9 cellular contexts compared by ENCODE assay signal in genomic region chr12:7645395-7646177, GRCh38. TPM values are rescaled to one million over a fixed set of nuclear protein-coding genes. Genes with fewer than 3 reads are reported as not detected.
DNase-seq lines count a peak whose midpoint lies in the region; ATAC-seq and TF ChIP-seq lines count a peak whose summit lies in the region.
"Had no signal": no experiment of that assay in that cellular context is flagged by ENCODE, and none has a peak within 500 bp of the region (broad histone marks: within the 10 kb centered on the region; RNA-seq: fewer than 3 reads in every experiment).

No MANE protein-coding gene starts in this region.

- H3K27me3 Mint-ChIP-seq in stimulated activated memory B cell treated with anti-CD40 and anti-IgM and Interleukin-4, amounts not matched to agents 10 μg/mL and 1 μg/mL and 100 μg/mL, for 72 hours = peaks cover 9% of the 10 kb centered on the region

- no peaks in the 10 kb centered on the region for H3K9me3 ChIP-seq in lung (ENCODE audit: control insufficient read depth in 2 of 2, insufficient read depth in 1 of 2, low read length in 1 of 2)

- 24 to 30% methylated on average over 8 of the region's 8 CpGs for WGBS in lung, 2 donors

- no peak overlapping the region for H3K27ac ChIP-seq in lung (ENCODE audit: low read depth in 1 of 2, low read length in 1 of 2)

- H3K4me1 Mint-ChIP-seq in stimulated activated memory B cell treated with anti-CD40 and anti-IgM and Interleukin-4, amounts not matched to agents 10 μg/mL and 1 μg/mL and 100 μg/mL, for 72 hours = peaks cover 13% of the 10 kb centered on the region

- DNase-seq in Ammon's horn (ENCODE audit: low spot score) = peak; percentile 29
- DNase-seq in GM04504 (ENCODE audit: low read depth) = peak; percentile 15
- DNase-seq in NCI-H2227 (lab: John Stamatoyannopoulos, UW; ENCODE audit: unreplicated experiment) = peak; percentile 29
- peak; percentile 15 for DNase-seq in central memory CD4-positive, alpha-beta T cell
- no peak for DNase-seq in lung (ENCODE audit: low spot score)
- no peak for DNase-seq in OCI-M2 (lab: John Stamatoyannopoulos, UW; ENCODE audit: unreplicated experiment)
- DNase-seq in DMS153 treated with DMSO at 0.1 percent for 48 hours (lab: John Stamatoyannopoulos, UW; ENCODE audit: unreplicated experiment) = no peak

- no peak for ATAC-seq in lung (ENCODE audit: insufficient read depth, low FRiP score)
- no peak for ATAC-seq in stimulated activated memory B cell treated with anti-CD40 and anti-IgM and Interleukin-4, amounts not matched to agents 10 μg/mL and 1 μg/mL and 100 μg/mL, for 72 hours
- ATAC-seq: T-cell had no signal

- H3K4me3 Mint-ChIP-seq in stimulated activated memory B cell treated with anti-CD40 and anti-IgM and Interleukin-4, amounts not matched to agents 10 μg/mL and 1 μg/mL and 100 μg/mL, for 72 hours = no peak overlapping the region
- H3K4me3 Mint-ChIP-seq: T-cell had no signal

- H3K36me3 ChIP-seq in lung (ENCODE audit: control insufficient read depth in 2 of 2, insufficient read depth in 2 of 2, low read length in 2 of 2) = no peaks in the 10 kb centered on the region

- TF ChIP-seq CTCF in lung (IDR thresholded peaks at IDR 0.05; ENCODE audit: control extremely low read depth, extremely low read depth) = peak; percentile 42

- no peaks in the 10 kb centered on the region for H3K4me1 ChIP-seq in lung (ENCODE audit: control insufficient read depth in 2 of 2, insufficient read depth in 2 of 2, low read length in 2 of 2)

- H3K36me3 Mint-ChIP-seq in stimulated activated memory B cell treated with anti-CD40 and anti-IgM and Interleukin-4, amounts not matched to agents 10 μg/mL and 1 μg/mL and 100 μg/mL, for 72 hours = no peaks in the 10 kb centered on the region
- H3K36me3 Mint-ChIP-seq: T-cell had no signal

- H3K4me3 ChIP-seq in lung = no peak overlapping the region

- no peak overlapping the region for H3K27ac Mint-ChIP-seq in stimulated activated memory B cell treated with anti-CD40 and anti-IgM and Interleukin-4, amounts not matched to agents 10 μg/mL and 1 μg/mL and 100 μg/mL, for 72 hours
- H3K27ac Mint-ChIP-seq: T-cell had no signal

- H3K27me3 ChIP-seq in lung (ENCODE audit: control insufficient read depth, insufficient read depth) = no peaks in the 10 kb centered on the region

- H3K9me3 Mint-ChIP-seq in stimulated activated memory B cell treated with anti-CD40 and anti-IgM and Interleukin-4, amounts not matched to agents 10 μg/mL and 1 μg/mL and 100 μg/mL, for 72 hours = no peaks in the 10 kb centered on the region
- H3K9me3 Mint-ChIP-seq: T-cell had no signal

RNA-seq across cellular contexts. Expression of gene APOBEC1, which starts 20.1 kb away (rescaled TPM):
- total RNA-seq in lung = not detected
- not detected for polyA plus RNA-seq in lung
- total RNA-seq: T-cell had no signal

RNA-seq across cellular contexts. Expression of gene GDF3, which starts 50.0 kb away (rescaled TPM):
- total RNA-seq in lung = not detected
- under 1 TPM; 0.02 to 0.35 TPM for polyA plus RNA-seq in lung
- total RNA-seq: T-cell had no signal

Comparison
In these comparisons a context has a peak if more than half of its experiments do, and no peak if none do; other contexts are left out.
1. DNase-seq: peak in Ammon's horn (single experiment), GM04504 (single experiment), NCI-H2227 (single experiment) and central memory CD4-positive, alpha-beta T cell (single experiment); none in lung (single experiment), OCI-M2 (single experiment) and DMS153 treated with DMSO at 0.1 percent for 48 hours (single experiment).